ENCODE assay signal across 1 cellular context in the genomic region with DNA sequence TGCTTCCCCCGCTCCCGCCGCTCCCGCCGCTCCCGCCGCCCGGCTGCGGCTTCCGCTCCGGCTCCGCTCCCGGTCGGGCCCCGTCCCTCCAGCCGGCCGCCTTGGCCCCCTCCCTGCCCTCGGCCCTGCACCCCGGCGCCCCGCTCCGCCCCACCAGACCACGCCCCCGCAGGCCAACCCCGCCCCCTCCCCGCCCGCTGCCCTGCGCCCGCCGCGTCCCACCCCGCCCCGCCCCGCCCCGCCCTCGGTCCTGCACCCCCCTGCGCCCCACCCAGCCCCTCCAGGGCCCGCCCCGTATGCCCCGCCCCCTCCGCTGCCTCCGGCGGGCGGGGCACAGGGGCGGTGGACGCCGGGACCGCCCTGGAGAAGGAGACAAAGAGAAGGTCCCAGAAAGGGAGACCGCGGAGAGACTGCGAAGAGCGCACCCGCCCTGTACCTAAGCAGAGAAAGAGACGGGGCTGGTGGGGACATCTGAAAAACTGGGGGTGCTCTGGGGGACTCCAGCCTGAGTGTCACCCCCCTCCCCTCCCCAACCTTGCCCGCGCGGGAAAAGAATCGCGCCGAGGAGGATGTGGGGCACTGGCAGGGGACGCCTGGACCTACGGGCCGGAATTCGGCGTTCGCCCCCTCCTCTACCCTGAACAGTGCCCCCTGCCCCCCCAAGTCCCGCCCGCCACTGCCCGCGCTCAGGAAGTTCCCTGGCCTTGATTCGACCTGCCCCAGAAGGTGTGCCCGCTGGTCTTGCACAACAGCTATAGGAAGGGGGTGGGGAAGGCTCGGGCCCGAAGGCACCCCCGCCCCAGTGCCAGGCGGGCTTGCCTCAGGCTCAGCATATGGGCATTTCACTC.
TF ChIP-seq lines count a peak whose summit lies in the region.

No MANE protein-coding gene starts in this region.

TF ChIP-seq in HEK293, 187 proteins besides CTCF, POLR2A, EP300 and RAD21 (continued from another document):
- TF ChIP-seq ZBTB10 (tag by site-specific recombination; IDR thresholded peaks at IDR 0.05) = no peak
- TF ChIP-seq ZNF221 (tag by site-specific recombination; IDR thresholded peaks at IDR 0.05; ENCODE audit: borderline replicate concordance) = no peak
- no peak for TF ChIP-seq ZFP3 (tag by site-specific recombination; IDR thresholded peaks at IDR 0.05; ENCODE audit: low read depth)
- TF ChIP-seq BCL11A (tag by site-specific recombination; IDR thresholded peaks at IDR 0.05; ENCODE audit: low read depth) = no peak
- TF ChIP-seq HOXD13 (CRISPR knock-in tag; IDR thresholded peaks at IDR 0.05; ENCODE audit: borderline replicate concordance) = no peak
- TF ChIP-seq SP7 (tag by site-specific recombination; IDR thresholded peaks at IDR 0.05) = no peak
- no peak for TF ChIP-seq ZNF777 (tag by site-specific recombination; IDR thresholded peaks at IDR 0.05; ENCODE audit: borderline replicate concordance)
- no peak for TF ChIP-seq ZNF426 (tag by site-specific recombination; IDR thresholded peaks at IDR 0.05)
- peak; percentile 66 for TF ChIP-seq ZNF335 (tag by site-specific recombination; conservative IDR thresholded peaks at IDR 0.05)
- no peak for TF ChIP-seq ZNF791 (tag by site-specific recombination; IDR thresholded peaks at IDR 0.05)
- no peak for TF ChIP-seq IKZF3 (tag by site-specific recombination; IDR thresholded peaks at IDR 0.05)
- no peak for TF ChIP-seq ZNF529 (tag by site-specific recombination; IDR thresholded peaks at IDR 0.05; ENCODE audit: insufficient replicate concordance)
- no peak for TF ChIP-seq ZNF707 (tag by site-specific recombination; IDR thresholded peaks at IDR 0.05)
- TF ChIP-seq ZNF830 (tag by site-specific recombination; IDR thresholded peaks at IDR 0.05; ENCODE audit: low read depth) = no peak
- TF ChIP-seq ZNF48 (tag by site-specific recombination; IDR thresholded peaks at IDR 0.05) = no peak
- TF ChIP-seq, protein P1, sequence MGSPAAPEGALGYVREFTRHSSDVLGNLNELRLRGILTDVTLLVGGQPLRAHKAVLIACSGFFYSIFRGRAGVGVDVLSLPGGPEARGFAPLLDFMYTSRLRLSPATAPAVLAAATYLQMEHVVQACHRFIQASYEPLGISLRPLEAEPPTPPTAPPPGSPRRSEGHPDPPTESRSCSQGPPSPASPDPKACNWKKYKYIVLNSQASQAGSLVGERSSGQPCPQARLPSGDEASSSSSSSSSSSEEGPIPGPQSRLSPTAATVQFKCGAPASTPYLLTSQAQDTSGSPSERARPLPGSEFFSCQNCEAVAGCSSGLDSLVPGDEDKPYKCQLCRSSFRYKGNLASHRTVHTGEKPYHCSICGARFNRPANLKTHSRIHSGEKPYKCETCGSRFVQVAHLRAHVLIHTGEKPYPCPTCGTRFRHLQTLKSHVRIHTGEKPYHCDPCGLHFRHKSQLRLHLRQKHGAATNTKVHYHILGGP (tag by site-specific recombination; IDR thresholded peaks at IDR 0.05) = no peak
- no peak for TF ChIP-seq ZNF571 (tag by site-specific recombination; IDR thresholded peaks at IDR 0.05)
- TF ChIP-seq ZNF2 (tag by site-specific recombination; IDR thresholded peaks at IDR 0.05) = no peak
- TF ChIP-seq, protein P2, sequence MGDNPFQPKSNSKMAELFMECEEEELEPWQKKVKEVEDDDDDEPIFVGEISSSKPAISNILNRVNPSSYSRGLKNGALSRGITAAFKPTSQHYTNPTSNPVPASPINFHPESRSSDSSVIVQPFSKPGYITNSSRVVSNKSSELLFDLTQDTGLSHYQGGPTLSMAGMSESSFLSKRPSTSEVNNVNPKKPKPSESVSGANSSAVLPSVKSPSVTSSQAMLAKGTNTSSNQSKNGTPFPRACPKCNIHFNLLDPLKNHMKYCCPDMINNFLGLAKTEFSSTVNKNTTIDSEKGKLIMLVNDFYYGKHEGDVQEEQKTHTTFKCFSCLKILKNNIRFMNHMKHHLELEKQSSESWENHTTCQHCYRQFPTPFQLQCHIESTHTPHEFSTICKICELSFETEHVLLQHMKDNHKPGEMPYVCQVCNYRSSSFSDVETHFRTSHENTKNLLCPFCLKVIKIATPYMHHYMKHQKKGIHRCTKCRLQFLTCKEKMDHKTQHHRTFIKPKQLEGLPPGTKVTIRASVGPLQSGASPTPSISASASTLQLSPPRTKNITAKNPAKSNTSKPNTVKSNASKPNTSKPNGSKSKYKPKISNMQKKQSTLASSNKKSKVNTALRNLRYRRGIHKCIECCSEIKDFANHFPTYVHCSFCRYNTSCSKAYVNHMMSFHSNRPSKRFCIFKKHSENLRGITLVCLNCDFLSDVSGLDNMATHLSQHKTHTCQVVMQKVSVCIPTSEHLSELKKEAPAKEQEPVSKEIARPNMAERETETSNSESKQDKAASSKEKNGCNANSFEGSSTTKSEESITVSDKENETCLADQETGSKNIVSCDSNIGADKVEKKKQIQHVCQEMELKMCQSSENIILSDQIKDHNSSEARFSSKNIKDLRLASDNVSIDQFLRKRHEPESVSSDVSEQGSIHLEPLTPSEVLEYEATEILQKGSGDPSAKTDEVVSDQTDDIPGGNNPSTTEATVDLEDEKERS (tag by site-specific recombination; IDR thresholded peaks at IDR 0.05) = no peak
- TF ChIP-seq, protein P3, sequence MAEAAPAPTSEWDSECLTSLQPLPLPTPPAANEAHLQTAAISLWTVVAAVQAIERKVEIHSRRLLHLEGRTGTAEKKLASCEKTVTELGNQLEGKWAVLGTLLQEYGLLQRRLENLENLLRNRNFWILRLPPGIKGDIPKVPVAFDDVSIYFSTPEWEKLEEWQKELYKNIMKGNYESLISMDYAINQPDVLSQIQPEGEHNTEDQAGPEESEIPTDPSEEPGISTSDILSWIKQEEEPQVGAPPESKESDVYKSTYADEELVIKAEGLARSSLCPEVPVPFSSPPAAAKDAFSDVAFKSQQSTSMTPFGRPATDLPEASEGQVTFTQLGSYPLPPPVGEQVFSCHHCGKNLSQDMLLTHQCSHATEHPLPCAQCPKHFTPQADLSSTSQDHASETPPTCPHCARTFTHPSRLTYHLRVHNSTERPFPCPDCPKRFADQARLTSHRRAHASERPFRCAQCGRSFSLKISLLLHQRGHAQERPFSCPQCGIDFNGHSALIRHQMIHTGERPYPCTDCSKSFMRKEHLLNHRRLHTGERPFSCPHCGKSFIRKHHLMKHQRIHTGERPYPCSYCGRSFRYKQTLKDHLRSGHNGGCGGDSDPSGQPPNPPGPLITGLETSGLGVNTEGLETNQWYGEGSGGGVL (tag by site-specific recombination; IDR thresholded peaks at IDR 0.05) = peak; percentile 62; the same call in 1 of the 2 replicates
- no peak for TF ChIP-seq ZBTB44 (tag by site-specific recombination; IDR thresholded peaks at IDR 0.05)
- TF ChIP-seq ZNF558 (tag by site-specific recombination; IDR thresholded peaks at IDR 0.05) = no peak
- TF ChIP-seq HIC1 (tag by site-specific recombination; IDR thresholded peaks at IDR 0.05) = 0 out of 2 replicates have a peak, but pooled peaks have one; percentile 41
- TF ChIP-seq ZBTB20 (tag by site-specific recombination; IDR thresholded peaks at IDR 0.05) = no peak
- TF ChIP-seq ZNF350 (tag by site-specific recombination; IDR thresholded peaks at IDR 0.05) = no peak
- TF ChIP-seq HOXC10 (CRISPR knock-in tag; IDR thresholded peaks at IDR 0.05) = no peak
- TF ChIP-seq ZNF677 (tag by site-specific recombination; IDR thresholded peaks at IDR 0.05) = no peak
- TF ChIP-seq ZBTB17 (tag by site-specific recombination; IDR thresholded peaks at IDR 0.05) = no peak
- TF ChIP-seq, protein P4, sequence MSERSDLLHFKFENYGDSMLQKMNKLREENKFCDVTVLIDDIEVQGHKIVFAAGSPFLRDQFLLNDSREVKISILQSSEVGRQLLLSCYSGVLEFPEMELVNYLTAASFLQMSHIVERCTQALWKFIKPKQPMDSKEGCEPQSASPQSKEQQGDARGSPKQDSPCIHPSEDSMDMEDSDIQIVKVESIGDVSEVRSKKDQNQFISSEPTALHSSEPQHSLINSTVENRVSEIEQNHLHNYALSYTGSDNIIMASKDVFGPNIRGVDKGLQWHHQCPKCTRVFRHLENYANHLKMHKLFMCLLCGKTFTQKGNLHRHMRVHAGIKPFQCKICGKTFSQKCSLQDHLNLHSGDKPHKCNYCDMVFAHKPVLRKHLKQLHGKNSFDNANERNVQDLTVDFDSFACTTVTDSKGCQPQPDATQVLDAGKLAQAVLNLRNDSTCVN (tag by site-specific recombination; optimal IDR thresholded peaks at IDR 0.05) = peak; percentile 35
- no peak for TF ChIP-seq ZNF354C (tag by site-specific recombination; IDR thresholded peaks at IDR 0.05; ENCODE audit: borderline replicate concordance, low read depth)
- no peak for TF ChIP-seq ZNF138 (tag by site-specific recombination; IDR thresholded peaks at IDR 0.05; ENCODE audit: borderline replicate concordance)
- no peak for TF ChIP-seq KLF8 (tag by site-specific recombination; IDR thresholded peaks at IDR 0.05)
- no peak for TF ChIP-seq ZNF561 (tag by site-specific recombination; IDR thresholded peaks at IDR 0.05; ENCODE audit: borderline replicate concordance)
- peak; percentile 39 for TF ChIP-seq KLF1 (tag by site-specific recombination; IDR thresholded peaks at IDR 0.05)
- no peak for TF ChIP-seq ZNF624 (tag by site-specific recombination; IDR thresholded peaks at IDR 0.05)
- TF ChIP-seq ZNF76 (tag by site-specific recombination; IDR thresholded peaks at IDR 0.05; ENCODE audit: borderline replicate concordance, low read depth) = no peak
- no peak for TF ChIP-seq ZNF837 (tag by site-specific recombination; IDR thresholded peaks at IDR 0.05)
- no peak for TF ChIP-seq ZNF404 (tag by site-specific recombination; IDR thresholded peaks at IDR 0.05)
- TF ChIP-seq, protein P5, sequence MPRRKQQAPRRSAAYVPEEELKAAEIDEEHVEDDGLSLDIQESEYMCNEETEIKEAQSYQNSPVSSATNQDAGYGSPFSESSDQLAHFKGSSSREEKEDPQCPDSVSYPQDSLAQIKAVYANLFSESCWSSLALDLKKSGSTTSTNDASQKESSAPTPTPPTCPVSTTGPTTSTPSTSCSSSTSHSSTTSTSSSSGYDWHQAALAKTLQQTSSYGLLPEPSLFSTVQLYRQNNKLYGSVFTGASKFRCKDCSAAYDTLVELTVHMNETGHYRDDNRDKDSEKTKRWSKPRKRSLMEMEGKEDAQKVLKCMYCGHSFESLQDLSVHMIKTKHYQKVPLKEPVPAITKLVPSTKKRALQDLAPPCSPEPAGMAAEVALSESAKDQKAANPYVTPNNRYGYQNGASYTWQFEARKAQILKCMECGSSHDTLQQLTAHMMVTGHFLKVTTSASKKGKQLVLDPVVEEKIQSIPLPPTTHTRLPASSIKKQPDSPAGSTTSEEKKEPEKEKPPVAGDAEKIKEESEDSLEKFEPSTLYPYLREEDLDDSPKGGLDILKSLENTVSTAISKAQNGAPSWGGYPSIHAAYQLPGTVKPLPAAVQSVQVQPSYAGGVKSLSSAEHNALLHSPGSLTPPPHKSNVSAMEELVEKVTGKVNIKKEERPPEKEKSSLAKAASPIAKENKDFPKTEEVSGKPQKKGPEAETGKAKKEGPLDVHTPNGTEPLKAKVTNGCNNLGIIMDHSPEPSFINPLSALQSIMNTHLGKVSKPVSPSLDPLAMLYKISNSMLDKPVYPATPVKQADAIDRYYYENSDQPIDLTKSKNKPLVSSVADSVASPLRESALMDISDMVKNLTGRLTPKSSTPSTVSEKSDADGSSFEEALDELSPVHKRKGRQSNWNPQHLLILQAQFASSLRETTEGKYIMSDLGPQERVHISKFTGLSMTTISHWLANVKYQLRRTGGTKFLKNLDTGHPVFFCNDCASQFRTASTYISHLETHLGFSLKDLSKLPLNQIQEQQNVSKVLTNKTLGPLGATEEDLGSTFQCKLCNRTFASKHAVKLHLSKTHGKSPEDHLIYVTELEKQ (tag by site-specific recombination; IDR thresholded peaks at IDR 0.05; ENCODE audit: borderline replicate concordance) = no peak
- TF ChIP-seq SP3 (tag by site-specific recombination; IDR thresholded peaks at IDR 0.05) = peak; percentile 63
- no peak for TF ChIP-seq ZNF548 (tag by site-specific recombination; IDR thresholded peaks at IDR 0.05)
- TF ChIP-seq SP2 (tag by site-specific recombination; IDR thresholded peaks at IDR 0.05) = peak; percentile 60
- no peak for TF ChIP-seq ZNF266 (tag by site-specific recombination; IDR thresholded peaks at IDR 0.05; ENCODE audit: low read depth)
